22 cellular contexts compared by ENCODE assay signal in genomic region chr19:14101003-14101545, GRCh38. TPM values are rescaled to one million over a fixed set of nuclear protein-coding genes. Genes with fewer than 3 reads are reported as not detected.
"Had no signal": no experiment of that assay in that cellular context is flagged by ENCODE, and none has a peak within 500 bp of the region (broad histone marks: within the 10 kb centered on the region; RNA-seq: fewer than 3 reads in every experiment).

No MANE protein-coding gene starts in this region.

- H3K9ac ChIP-seq: KMS-11 had no signal

- DNase-seq: IMR-90, Kasumi-1, MM.1S, NCI-H1092 treated with DMSO at 0.1 percent for 48 hours, NCI-H1436, NCI-H187, NCI-H2029, NCI-H2081 treated with DMSO at 0.1 percent for 48 hours, NCI-H2171, NCI-H226, NCI-H446, NCI-H510A, NCI-H524 treated with DMSO at 0.1 percent for 48 hours, NCI-H69, NCI-H774, RPMI8226, SHP77 treated with DMSO at 0.1 percent for 48 hours, SJCRH30 had no signal

- H3K4me3 ChIP-seq: SJCRH30 had no signal

- ATAC-seq: SK-N-SH treated with all-trans-retinoic acid at 6 μM for 48 hours had no signal

- H3K27me3 ChIP-seq: SJCRH30 had no signal

- H3K4me1 ChIP-seq: SJCRH30 had no signal

- H3K9me3 ChIP-seq: SJCRH30 had no signal

- H3K27ac ChIP-seq: SJCRH30 had no signal

RNA-seq across cellular contexts. Expression of gene C19orf67, which starts 15.5 kb away (rescaled TPM):
- total RNA-seq: HT-29, IMR-90, M059J, SJCRH30 had no signal
- polyA plus RNA-seq: IMR-90 had no signal
